22 cellular contexts compared by ENCODE assay signal in the genomic region with DNA sequence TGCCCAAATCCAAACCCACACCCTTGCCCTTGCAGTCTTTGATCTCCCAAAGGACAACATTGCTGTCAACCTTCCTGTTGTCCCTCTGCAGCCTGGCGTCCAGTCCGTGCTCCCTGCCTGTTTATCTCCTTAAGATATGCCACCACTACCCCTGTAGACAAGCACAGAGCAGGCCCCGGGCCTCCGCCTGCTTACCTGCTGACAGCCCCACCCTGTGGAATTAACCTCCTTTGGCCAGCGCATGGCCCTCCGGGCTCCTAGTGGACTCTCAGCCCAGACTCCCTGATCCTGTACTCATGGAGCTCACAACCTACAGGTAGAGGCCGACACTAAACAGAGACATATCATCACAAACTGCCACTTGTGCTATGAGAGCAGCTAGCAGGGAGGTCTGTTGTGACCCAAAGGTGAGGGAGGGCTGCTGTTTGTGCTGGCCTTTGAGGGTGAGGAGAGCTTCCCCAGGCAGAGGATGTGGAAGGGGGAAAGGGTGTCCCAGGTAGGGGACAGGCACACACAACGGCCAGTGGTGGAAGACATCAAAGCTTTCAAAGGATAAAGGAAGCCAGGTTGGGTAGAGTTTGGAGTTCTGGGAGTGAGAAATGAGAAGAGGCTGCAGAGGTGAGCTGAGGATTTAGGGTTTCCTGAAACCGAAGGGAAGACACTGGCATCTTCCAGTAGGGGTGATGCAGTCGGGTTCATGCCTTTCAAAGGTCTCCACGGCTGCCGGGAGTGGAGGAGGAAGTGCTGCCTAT.
"Had no signal": no experiment of that assay in that cellular context is flagged by ENCODE, and none has a peak within 500 bp of the region (broad histone marks: within the 10 kb centered on the region; RNA-seq: fewer than 3 reads in every experiment).

No MANE protein-coding gene starts in this region.

- ATAC-seq: activated CD8-positive, alpha-beta T cell treated with anti-CD3 and anti-CD28 coated beads for 36 hours; activated naive CD4-positive, alpha-beta T cell treated with anti-CD3 and anti-CD28 coated beads, Interleukin-2, amount 50 U/mL, for 72 hours; activated T-cell treated with anti-CD3 and anti-CD28 coated beads, Interleukin-2, amount 50 U/mL, for 72 hours; mucosa of descending colon; stimulated activated memory B cell treated with anti-CD40 and anti-IgM and Interleukin-4, amounts not matched to agents 10 μg/mL and 1 μg/mL and 100 μg/mL, for 72 hours; upper lobe of right lung had no signal

- DNase-seq: activated B cell treated with CpG ODN at 0.5 μM for 24 hours; activated CD4-positive, alpha-beta T cell treated with anti-CD3 and anti-CD28 coated beads for 4 hours; activated CD8-positive, alpha-beta T cell treated with anti-CD3 and anti-CD28 coated beads for 36 hours; activated gamma-delta T cell treated with Interleukin-2 at 50 U/mL for 16 hours; activated T-cell treated with anti-CD3 and anti-CD28 coated beads, Interleukin-2, amount 50 U/mL, for 72 hours; amniotic stem cell; dermis blood vessel endothelial cell; kidney glomerular epithelial cell; left ventricle myocardium inferior; mucosa of descending colon; naive B cell; sigmoid colon; stimulated activated CD4-positive, alpha-beta T cell treated with anti-CD3 and anti-CD28 coated beads, Interleukin-4, amount 100 ng/mL, for 24 hours; SW 1271; upper lobe of right lung had no signal

- H3K4me3 ChIP-seq: left ventricle myocardium inferior, mucosa of descending colon, sigmoid colon, thoracic aorta, upper lobe of right lung had no signal

- H3K27ac Mint-ChIP-seq: activated B cell treated with CpG ODN at 0.5 μM for 24 hours; activated CD8-positive, alpha-beta T cell treated with anti-CD3 and anti-CD28 coated beads for 36 hours; activated T-cell treated with anti-CD3 and anti-CD28 coated beads, Interleukin-2, amount 50 U/mL, for 72 hours; memory B cell; naive B cell; stimulated activated memory B cell treated with anti-CD40 and anti-IgM and Interleukin-4, amounts not matched to agents 10 μg/mL and 1 μg/mL and 100 μg/mL, for 72 hours had no signal

- H3K9ac ChIP-seq: parathyroid adenoma had no signal

- H2AFZ ChIP-seq: parathyroid adenoma had no signal

- H3K9me3 ChIP-seq: left ventricle myocardium inferior, mucosa of descending colon, sigmoid colon, thoracic aorta, upper lobe of right lung had no signal

- H3K4me3 Mint-ChIP-seq: activated B cell treated with CpG ODN at 0.5 μM for 24 hours; activated CD8-positive, alpha-beta T cell treated with anti-CD3 and anti-CD28 coated beads for 36 hours; activated T-cell treated with anti-CD3 and anti-CD28 coated beads, Interleukin-2, amount 50 U/mL, for 72 hours; memory B cell; naive B cell; stimulated activated memory B cell treated with anti-CD40 and anti-IgM and Interleukin-4, amounts not matched to agents 10 μg/mL and 1 μg/mL and 100 μg/mL, for 72 hours had no signal

- H3K27me3 ChIP-seq: sigmoid colon, upper lobe of right lung had no signal

- H3K4me1 ChIP-seq: parathyroid adenoma, sigmoid colon, upper lobe of right lung had no signal

- H3K79me2 ChIP-seq: parathyroid adenoma had no signal

- H3K36me3 ChIP-seq: left ventricle myocardium inferior, sigmoid colon, thoracic aorta, upper lobe of right lung had no signal

- FAIRE-seq: frontal cortex had no signal

- H3K36me3 Mint-ChIP-seq: activated naive CD4-positive, alpha-beta T cell treated with anti-CD3 and anti-CD28 coated beads, Interleukin-2, amount 50 U/mL, for 72 hours; memory B cell; naive B cell; stimulated activated memory B cell treated with anti-CD40 and anti-IgM and Interleukin-4, amounts not matched to agents 10 μg/mL and 1 μg/mL and 100 μg/mL, for 72 hours had no signal

- H3K9me3 Mint-ChIP-seq: activated B cell treated with CpG ODN at 0.5 μM for 24 hours; activated naive CD4-positive, alpha-beta T cell treated with anti-CD3 and anti-CD28 coated beads, Interleukin-2, amount 50 U/mL, for 72 hours; memory B cell; naive B cell; stimulated activated memory B cell treated with anti-CD40 and anti-IgM and Interleukin-4, amounts not matched to agents 10 μg/mL and 1 μg/mL and 100 μg/mL, for 72 hours had no signal

- H3K4me1 Mint-ChIP-seq: activated B cell treated with CpG ODN at 0.5 μM for 24 hours; memory B cell; naive B cell; stimulated activated memory B cell treated with anti-CD40 and anti-IgM and Interleukin-4, amounts not matched to agents 10 μg/mL and 1 μg/mL and 100 μg/mL, for 72 hours had no signal

- H3K27ac ChIP-seq: epithelial cell of prostate, left ventricle myocardium inferior, parathyroid adenoma, sigmoid colon, thoracic aorta, upper lobe of right lung had no signal
